ENCODE assay signal across 1 cellular context in the genomic region with DNA sequence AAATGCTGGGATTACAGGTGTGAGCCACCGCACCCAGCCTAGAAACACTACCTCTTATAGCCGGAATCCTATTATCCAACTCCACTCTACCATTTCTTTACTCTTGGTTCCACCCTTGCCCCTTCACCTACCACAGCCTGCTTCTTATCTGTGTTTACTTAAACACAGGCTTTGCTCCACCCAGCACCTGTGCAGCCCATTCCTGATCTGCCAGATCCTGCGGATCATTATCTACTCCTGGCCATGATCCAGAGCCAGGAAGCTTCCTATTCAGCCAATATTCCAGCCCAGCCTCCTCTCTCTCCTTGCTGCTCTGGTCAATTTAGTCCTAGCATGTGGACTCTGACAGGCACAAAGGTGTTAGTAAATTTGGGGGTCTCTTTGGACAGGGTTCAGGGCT.
A peak's percentile ranks its signal among the peaks of the same experiment; 100 is the strongest.
TF ChIP-seq lines count a peak whose summit lies in the region.

No MANE protein-coding gene starts in this region.

TF ChIP-seq in HepG2, 621 proteins besides CTCF, POLR2A, EP300 and RAD21 (continued from another document and continues in another):
- peak; percentile 31; the same call in 1 of the 2 replicates for TF ChIP-seq ZNF292 (CRISPR knock-in tag; IDR thresholded peaks at IDR 0.05; ENCODE audit: borderline replicate concordance, low read depth)
- no peak for TF ChIP-seq SATB2 (CRISPR knock-in tag; IDR thresholded peaks at IDR 0.05)
- no peak for TF ChIP-seq DPF2 (CRISPR knock-in tag; IDR thresholded peaks at IDR 0.05; ENCODE audit: borderline replicate concordance, low read depth)
- TF ChIP-seq KLF9 (CRISPR knock-in tag; IDR thresholded peaks at IDR 0.05; ENCODE audit: low read depth), result no peak
- TF ChIP-seq, protein P1, sequence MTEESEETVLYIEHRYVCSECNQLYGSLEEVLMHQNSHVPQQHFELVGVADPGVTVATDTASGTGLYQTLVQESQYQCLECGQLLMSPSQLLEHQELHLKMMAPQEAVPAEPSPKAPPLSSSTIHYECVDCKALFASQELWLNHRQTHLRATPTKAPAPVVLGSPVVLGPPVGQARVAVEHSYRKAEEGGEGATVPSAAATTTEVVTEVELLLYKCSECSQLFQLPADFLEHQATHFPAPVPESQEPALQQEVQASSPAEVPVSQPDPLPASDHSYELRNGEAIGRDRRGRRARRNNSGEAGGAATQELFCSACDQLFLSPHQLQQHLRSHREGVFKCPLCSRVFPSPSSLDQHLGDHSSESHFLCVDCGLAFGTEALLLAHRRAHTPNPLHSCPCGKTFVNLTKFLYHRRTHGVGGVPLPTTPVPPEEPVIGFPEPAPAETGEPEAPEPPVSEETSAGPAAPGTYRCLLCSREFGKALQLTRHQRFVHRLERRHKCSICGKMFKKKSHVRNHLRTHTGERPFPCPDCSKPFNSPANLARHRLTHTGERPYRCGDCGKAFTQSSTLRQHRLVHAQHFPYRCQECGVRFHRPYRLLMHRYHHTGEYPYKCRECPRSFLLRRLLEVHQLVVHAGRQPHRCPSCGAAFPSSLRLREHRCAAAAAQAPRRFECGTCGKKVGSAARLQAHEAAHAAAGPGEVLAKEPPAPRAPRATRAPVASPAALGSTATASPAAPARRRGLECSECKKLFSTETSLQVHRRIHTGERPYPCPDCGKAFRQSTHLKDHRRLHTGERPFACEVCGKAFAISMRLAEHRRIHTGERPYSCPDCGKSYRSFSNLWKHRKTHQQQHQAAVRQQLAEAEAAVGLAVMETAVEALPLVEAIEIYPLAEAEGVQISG (CRISPR knock-in tag; IDR thresholded peaks at IDR 0.05), result 0 out of 2 replicates have a peak, but pooled peaks have one; percentile 19
- TF ChIP-seq, protein P2, sequence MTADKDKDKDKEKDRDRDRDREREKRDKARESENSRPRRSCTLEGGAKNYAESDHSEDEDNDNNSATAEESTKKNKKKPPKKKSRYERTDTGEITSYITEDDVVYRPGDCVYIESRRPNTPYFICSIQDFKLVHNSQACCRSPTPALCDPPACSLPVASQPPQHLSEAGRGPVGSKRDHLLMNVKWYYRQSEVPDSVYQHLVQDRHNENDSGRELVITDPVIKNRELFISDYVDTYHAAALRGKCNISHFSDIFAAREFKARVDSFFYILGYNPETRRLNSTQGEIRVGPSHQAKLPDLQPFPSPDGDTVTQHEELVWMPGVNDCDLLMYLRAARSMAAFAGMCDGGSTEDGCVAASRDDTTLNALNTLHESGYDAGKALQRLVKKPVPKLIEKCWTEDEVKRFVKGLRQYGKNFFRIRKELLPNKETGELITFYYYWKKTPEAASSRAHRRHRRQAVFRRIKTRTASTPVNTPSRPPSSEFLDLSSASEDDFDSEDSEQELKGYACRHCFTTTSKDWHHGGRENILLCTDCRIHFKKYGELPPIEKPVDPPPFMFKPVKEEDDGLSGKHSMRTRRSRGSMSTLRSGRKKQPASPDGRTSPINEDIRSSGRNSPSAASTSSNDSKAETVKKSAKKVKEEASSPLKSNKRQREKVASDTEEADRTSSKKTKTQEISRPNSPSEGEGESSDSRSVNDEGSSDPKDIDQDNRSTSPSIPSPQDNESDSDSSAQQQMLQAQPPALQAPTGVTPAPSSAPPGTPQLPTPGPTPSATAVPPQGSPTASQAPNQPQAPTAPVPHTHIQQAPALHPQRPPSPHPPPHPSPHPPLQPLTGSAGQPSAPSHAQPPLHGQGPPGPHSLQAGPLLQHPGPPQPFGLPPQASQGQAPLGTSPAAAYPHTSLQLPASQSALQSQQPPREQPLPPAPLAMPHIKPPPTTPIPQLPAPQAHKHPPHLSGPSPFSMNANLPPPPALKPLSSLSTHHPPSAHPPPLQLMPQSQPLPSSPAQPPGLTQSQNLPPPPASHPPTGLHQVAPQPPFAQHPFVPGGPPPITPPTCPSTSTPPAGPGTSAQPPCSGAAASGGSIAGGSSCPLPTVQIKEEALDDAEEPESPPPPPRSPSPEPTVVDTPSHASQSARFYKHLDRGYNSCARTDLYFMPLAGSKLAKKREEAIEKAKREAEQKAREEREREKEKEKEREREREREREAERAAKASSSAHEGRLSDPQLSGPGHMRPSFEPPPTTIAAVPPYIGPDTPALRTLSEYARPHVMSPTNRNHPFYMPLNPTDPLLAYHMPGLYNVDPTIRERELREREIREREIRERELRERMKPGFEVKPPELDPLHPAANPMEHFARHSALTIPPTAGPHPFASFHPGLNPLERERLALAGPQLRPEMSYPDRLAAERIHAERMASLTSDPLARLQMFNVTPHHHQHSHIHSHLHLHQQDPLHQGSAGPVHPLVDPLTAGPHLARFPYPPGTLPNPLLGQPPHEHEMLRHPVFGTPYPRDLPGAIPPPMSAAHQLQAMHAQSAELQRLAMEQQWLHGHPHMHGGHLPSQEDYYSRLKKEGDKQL (CRISPR knock-in tag; IDR thresholded peaks at IDR 0.05; ENCODE audit: low read depth), result 0 out of 2 replicates have a peak, but pooled peaks have one; percentile 31
- peak; percentile 67 for TF ChIP-seq PHF21A (CRISPR knock-in tag; IDR thresholded peaks at IDR 0.05)
- TF ChIP-seq, protein P3, sequence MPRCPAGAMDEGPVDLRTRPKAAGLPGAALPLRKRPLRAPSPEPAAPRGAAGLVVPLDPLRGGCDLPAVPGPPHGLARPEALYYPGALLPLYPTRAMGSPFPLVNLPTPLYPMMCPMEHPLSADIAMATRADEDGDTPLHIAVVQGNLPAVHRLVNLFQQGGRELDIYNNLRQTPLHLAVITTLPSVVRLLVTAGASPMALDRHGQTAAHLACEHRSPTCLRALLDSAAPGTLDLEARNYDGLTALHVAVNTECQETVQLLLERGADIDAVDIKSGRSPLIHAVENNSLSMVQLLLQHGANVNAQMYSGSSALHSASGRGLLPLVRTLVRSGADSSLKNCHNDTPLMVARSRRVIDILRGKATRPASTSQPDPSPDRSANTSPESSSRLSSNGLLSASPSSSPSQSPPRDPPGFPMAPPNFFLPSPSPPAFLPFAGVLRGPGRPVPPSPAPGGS (CRISPR knock-in tag; IDR thresholded peaks at IDR 0.05), result no peak
- no peak for TF ChIP-seq KDM3A (CRISPR knock-in tag; IDR thresholded peaks at IDR 0.05; ENCODE audit: low read depth)
- TF ChIP-seq ISL2 (CRISPR knock-in tag; IDR thresholded peaks at IDR 0.05), result peak; percentile 70
- no peak for TF ChIP-seq SP4 (CRISPR knock-in tag; IDR thresholded peaks at IDR 0.05)
- 0 out of 2 replicates have a peak, but pooled peaks have one; percentile 17 for TF ChIP-seq NR2F6 (IDR thresholded peaks at IDR 0.05)
- peak; percentile 53; the same call in 1 of the 2 replicates for TF ChIP-seq NR2F6 (CRISPR knock-in tag; IDR thresholded peaks at IDR 0.05)
- no peak for TF ChIP-seq ZNF225 (CRISPR knock-in tag; IDR thresholded peaks at IDR 0.05)
- TF ChIP-seq ZNF572 (CRISPR knock-in tag; IDR thresholded peaks at IDR 0.05), result 0 out of 2 replicates have a peak, but pooled peaks have one; percentile 27
- TF ChIP-seq XRCC5 (optimal IDR thresholded peaks at IDR 0.05; ENCODE audit: low read length), result peak; percentile 45
- TF ChIP-seq, protein P4, sequence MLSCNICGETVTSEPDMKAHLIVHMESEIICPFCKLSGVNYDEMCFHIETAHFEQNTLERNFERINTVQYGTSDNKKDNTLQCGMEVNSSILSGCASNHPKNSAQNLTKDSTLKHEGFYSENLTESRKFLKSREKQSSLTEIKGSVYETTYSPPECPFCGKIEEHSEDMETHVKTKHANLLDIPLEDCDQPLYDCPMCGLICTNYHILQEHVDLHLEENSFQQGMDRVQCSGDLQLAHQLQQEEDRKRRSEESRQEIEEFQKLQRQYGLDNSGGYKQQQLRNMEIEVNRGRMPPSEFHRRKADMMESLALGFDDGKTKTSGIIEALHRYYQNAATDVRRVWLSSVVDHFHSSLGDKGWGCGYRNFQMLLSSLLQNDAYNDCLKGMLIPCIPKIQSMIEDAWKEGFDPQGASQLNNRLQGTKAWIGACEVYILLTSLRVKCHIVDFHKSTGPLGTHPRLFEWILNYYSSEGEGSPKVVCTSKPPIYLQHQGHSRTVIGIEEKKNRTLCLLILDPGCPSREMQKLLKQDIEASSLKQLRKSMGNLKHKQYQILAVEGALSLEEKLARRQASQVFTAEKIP (CRISPR knock-in tag; IDR thresholded peaks at IDR 0.05; ENCODE audit: borderline replicate concordance), result no peak
- no peak for TF ChIP-seq ZNF713 (CRISPR knock-in tag; IDR thresholded peaks at IDR 0.05)
- no peak for TF ChIP-seq ZSCAN20 (CRISPR knock-in tag; IDR thresholded peaks at IDR 0.05; ENCODE audit: borderline replicate concordance)
- TF ChIP-seq, protein P5, sequence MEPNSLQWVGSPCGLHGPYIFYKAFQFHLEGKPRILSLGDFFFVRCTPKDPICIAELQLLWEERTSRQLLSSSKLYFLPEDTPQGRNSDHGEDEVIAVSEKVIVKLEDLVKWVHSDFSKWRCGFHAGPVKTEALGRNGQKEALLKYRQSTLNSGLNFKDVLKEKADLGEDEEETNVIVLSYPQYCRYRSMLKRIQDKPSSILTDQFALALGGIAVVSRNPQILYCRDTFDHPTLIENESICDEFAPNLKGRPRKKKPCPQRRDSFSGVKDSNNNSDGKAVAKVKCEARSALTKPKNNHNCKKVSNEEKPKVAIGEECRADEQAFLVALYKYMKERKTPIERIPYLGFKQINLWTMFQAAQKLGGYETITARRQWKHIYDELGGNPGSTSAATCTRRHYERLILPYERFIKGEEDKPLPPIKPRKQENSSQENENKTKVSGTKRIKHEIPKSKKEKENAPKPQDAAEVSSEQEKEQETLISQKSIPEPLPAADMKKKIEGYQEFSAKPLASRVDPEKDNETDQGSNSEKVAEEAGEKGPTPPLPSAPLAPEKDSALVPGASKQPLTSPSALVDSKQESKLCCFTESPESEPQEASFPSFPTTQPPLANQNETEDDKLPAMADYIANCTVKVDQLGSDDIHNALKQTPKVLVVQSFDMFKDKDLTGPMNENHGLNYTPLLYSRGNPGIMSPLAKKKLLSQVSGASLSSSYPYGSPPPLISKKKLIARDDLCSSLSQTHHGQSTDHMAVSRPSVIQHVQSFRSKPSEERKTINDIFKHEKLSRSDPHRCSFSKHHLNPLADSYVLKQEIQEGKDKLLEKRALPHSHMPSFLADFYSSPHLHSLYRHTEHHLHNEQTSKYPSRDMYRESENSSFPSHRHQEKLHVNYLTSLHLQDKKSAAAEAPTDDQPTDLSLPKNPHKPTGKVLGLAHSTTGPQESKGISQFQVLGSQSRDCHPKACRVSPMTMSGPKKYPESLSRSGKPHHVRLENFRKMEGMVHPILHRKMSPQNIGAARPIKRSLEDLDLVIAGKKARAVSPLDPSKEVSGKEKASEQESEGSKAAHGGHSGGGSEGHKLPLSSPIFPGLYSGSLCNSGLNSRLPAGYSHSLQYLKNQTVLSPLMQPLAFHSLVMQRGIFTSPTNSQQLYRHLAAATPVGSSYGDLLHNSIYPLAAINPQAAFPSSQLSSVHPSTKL (CRISPR knock-in tag; IDR thresholded peaks at IDR 0.05), result peak; percentile 77
- TF ChIP-seq ETV5 (CRISPR knock-in tag; IDR thresholded peaks at IDR 0.05; ENCODE audit: borderline replicate concordance), result peak; percentile 30; the same call in 1 of the 2 replicates
- TF ChIP-seq, protein P6, sequence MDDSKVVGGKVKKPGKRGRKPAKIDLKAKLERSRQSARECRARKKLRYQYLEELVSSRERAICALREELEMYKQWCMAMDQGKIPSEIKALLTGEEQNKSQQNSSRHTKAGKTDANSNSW (CRISPR knock-in tag; IDR thresholded peaks at IDR 0.05; ENCODE audit: borderline replicate concordance), result no peak
- TF ChIP-seq, protein P7, sequence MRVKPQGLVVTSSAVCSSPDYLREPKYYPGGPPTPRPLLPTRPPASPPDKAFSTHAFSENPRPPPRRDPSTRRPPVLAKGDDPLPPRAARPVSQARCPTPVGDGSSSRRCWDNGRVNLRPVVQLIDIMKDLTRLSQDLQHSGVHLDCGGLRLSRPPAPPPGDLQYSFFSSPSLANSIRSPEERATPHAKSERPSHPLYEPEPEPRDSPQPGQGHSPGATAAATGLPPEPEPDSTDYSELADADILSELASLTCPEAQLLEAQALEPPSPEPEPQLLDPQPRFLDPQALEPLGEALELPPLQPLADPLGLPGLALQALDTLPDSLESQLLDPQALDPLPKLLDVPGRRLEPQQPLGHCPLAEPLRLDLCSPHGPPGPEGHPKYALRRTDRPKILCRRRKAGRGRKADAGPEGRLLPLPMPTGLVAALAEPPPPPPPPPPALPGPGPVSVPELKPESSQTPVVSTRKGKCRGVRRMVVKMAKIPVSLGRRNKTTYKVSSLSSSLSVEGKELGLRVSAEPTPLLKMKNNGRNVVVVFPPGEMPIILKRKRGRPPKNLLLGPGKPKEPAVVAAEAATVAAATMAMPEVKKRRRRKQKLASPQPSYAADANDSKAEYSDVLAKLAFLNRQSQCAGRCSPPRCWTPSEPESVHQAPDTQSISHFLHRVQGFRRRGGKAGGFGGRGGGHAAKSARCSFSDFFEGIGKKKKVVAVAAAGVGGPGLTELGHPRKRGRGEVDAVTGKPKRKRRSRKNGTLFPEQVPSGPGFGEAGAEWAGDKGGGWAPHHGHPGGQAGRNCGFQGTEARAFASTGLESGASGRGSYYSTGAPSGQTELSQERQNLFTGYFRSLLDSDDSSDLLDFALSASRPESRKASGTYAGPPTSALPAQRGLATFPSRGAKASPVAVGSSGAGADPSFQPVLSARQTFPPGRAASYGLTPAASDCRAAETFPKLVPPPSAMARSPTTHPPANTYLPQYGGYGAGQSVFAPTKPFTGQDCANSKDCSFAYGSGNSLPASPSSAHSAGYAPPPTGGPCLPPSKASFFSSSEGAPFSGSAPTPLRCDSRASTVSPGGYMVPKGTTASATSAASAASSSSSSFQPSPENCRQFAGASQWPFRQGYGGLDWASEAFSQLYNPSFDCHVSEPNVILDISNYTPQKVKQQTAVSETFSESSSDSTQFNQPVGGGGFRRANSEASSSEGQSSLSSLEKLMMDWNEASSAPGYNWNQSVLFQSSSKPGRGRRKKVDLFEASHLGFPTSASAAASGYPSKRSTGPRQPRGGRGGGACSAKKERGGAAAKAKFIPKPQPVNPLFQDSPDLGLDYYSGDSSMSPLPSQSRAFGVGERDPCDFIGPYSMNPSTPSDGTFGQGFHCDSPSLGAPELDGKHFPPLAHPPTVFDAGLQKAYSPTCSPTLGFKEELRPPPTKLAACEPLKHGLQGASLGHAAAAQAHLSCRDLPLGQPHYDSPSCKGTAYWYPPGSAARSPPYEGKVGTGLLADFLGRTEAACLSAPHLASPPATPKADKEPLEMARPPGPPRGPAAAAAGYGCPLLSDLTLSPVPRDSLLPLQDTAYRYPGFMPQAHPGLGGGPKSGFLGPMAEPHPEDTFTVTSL (CRISPR knock-in tag; IDR thresholded peaks at IDR 0.05; ENCODE audit: borderline replicate concordance), result peak; percentile 54; the same call in 1 of the 2 replicates
- peak; percentile 53; the same call in 1 of the 2 replicates for TF ChIP-seq RARA (CRISPR knock-in tag; IDR thresholded peaks at IDR 0.05)
- no peak for TF ChIP-seq NCOA5 (CRISPR knock-in tag; IDR thresholded peaks at IDR 0.05)
- TF ChIP-seq FOXC1 (CRISPR knock-in tag; IDR thresholded peaks at IDR 0.05; ENCODE audit: borderline replicate concordance), result no peak
- TF ChIP-seq KLF12 (CRISPR knock-in tag; IDR thresholded peaks at IDR 0.05; ENCODE audit: borderline replicate concordance), result no peak
- peak; percentile 33; the same call in 1 of the 2 replicates for TF ChIP-seq SOX5 (CRISPR knock-in tag; IDR thresholded peaks at IDR 0.05; ENCODE audit: borderline replicate concordance)
- 0 out of 2 replicates have a peak, but pooled peaks have one; percentile 79 for TF ChIP-seq ZNF614 (CRISPR knock-in tag; IDR thresholded peaks at IDR 0.05; ENCODE audit: borderline replicate concordance)
- TF ChIP-seq, protein P8, sequence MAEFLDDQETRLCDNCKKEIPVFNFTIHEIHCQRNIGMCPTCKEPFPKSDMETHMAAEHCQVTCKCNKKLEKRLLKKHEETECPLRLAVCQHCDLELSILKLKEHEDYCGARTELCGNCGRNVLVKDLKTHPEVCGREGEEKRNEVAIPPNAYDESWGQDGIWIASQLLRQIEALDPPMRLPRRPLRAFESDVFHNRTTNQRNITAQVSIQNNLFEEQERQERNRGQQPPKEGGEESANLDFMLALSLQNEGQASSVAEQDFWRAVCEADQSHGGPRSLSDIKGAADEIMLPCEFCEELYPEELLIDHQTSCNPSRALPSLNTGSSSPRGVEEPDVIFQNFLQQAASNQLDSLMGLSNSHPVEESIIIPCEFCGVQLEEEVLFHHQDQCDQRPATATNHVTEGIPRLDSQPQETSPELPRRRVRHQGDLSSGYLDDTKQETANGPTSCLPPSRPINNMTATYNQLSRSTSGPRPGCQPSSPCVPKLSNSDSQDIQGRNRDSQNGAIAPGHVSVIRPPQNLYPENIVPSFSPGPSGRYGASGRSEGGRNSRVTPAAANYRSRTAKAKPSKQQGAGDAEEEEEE (CRISPR knock-in tag; IDR thresholded peaks at IDR 0.05; ENCODE audit: borderline replicate concordance), result no peak
- no peak for TF ChIP-seq KLF16 (CRISPR knock-in tag; IDR thresholded peaks at IDR 0.05)
